ENCODE assay signal across 7 cellular contexts in genomic region chr3:186520957-186521842, GRCh38.
A peak's percentile ranks its signal among the peaks of the same experiment; 100 is the strongest.
DNase-seq lines count a peak whose midpoint lies in the region; ATAC-seq lines count a peak whose summit lies in the region.

No MANE protein-coding gene starts in this region.

- DNase-seq in iPS-NIHi11 (ENCODE audit: low spot score) (peak; percentile 49), DMS79 (lab: John Stamatoyannopoulos, UW) (no peak), NCI-H446 (lab: John Stamatoyannopoulos, UW) (no peak), NCI-H226 (no peak)

- peak; percentile 63 for ATAC-seq in GM18867 (IDR thresholded peaks at IDR 0.05; ENCODE audit: unreplicated experiment)
- peak; percentile 57 for ATAC-seq in GM21423 (IDR thresholded peaks at IDR 0.05; ENCODE audit: unreplicated experiment)
- peak; percentile 56 for ATAC-seq in HG03439 (IDR thresholded peaks at IDR 0.05; ENCODE audit: unreplicated experiment)
